In the genomic region with DNA sequence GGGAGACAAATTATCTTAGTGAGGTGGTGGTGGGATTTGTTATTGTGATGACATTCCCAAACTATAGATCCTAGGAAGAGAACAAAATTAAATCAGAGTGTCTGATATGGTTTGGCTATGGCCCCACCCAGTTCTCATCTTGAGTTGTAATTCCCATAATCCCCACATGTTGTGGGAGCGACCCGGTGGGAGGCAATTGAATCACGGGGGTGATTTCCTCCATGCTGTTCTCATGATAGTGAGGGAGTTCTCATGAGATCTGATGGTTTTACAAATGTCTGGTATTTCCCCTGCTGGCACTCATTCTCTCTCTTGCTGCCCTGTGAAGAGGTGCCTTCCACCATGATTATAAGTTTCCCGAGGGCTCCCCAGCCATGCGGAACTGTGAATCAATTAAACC, we compare ENCODE assay signal across 27 cellular contexts.
DNase-seq lines count a peak whose midpoint lies in the region; ATAC-seq and TF ChIP-seq lines count a peak whose summit lies in the region.
"Had no signal": no experiment of that assay in that cellular context is flagged by ENCODE, and none has a peak within 500 bp of the region (broad histone marks: within the 10 kb centered on the region; RNA-seq: fewer than 3 reads in every experiment).

No MANE protein-coding gene starts in this region.

- H3K27ac ChIP-seq in RWPE1: no peak overlapping the region
- H3K27ac ChIP-seq: esophagus muscularis mucosa, lower lobe of right lung had no signal

- POLR2A ChIA-PET in RWPE1 (lab: Yijun Ruan, JAX; ENCODE audit: low non-redundant PET): no interaction called here

- DNase-seq in Daoy (ENCODE audit: low read depth): peak; percentile 28
- DNase-seq in NCI-H226: peak; percentile 42
- DNase-seq in choroid plexus epithelial cell (ENCODE audit: low read depth): peak; percentile 31
- peak; percentile 13 for DNase-seq in myocyte (ENCODE audit: low read depth)
- DNase-seq in RWPE1 (ENCODE audit: low spot score): no peak
- DNase-seq: activated B cell treated with CpG ODN at 0.5 μM for 24 hours; activated CD8-positive, alpha-beta memory T cell treated with anti-CD3 and anti-CD28 coated beads, Interleukin-2, amount 10 ng/mL, durations not matched to agents 7 days and 5 days; activated naive CD4-positive, alpha-beta T cell; activated naive CD8-positive, alpha-beta T cell treated with anti-CD3 and anti-CD28 coated beads, Interleukin-2, amount 50 U/mL, for 24 hours; activated T-cell treated with anti-CD3 and anti-CD28 coated beads, Interleukin-2, amount 50 U/mL, for 72 hours; Caco-2; central memory CD4-positive, alpha-beta T cell; DMS79 treated with DMSO at 0.1 percent for 48 hours; hippocampal formation; lower lobe of right lung; mucosa of descending colon; NCI-H1092 treated with DMSO at 0.1 percent for 48 hours; NCI-H2029 treated with DMSO at 0.1 percent for 48 hours; NCI-H2227 treated with DMSO at 0.1 percent for 48 hours; NCI-H748 treated with DMSO at 0.1 percent for 48 hours; RPMI8226; stimulated activated CD4-positive, alpha-beta T cell treated with anti-CD3 and anti-CD28 coated beads, Interleukin-4, amount 100 ng/mL, for 24 hours; trophoblast cell had no signal

- ATAC-seq in GM18520 (IDR thresholded peaks at IDR 0.05; ENCODE audit: unreplicated experiment): no peak
- no peak for ATAC-seq in GM19324 (IDR thresholded peaks at IDR 0.05; ENCODE audit: low FRiP score, unreplicated experiment)
- ATAC-seq: activated CD8-positive, alpha-beta memory T cell treated with anti-CD3 and anti-CD28 coated beads, Interleukin-2, amount 10 ng/mL, durations not matched to agents 7 days and 5 days; activated naive CD8-positive, alpha-beta T cell treated with anti-CD3 and anti-CD28 coated beads, Interleukin-2, amount 50 U/mL, for 24 hours; activated T-cell treated with anti-CD3 and anti-CD28 coated beads, Interleukin-2, amount 50 U/mL, for 72 hours; GM23338; lower lobe of right lung; mucosa of descending colon had no signal

- CTCF ChIA-PET in RWPE1 (lab: Yijun Ruan, JAX): interaction anchor here (0.5 kb wide), 1 partner anchor 531 kb away, joined by 5 read pairs; no protein-coding TSS in a partner anchor

- TF ChIP-seq CTCF in choroid plexus epithelial cell (conservative IDR thresholded peaks at IDR 0.05; ENCODE audit: low read depth, low read length) (no peak), RWPE1 (conservative IDR thresholded peaks at IDR 0.05; ENCODE audit: low read depth) (no peak)

- H3K4me3 ChIP-seq in choroid plexus epithelial cell (ENCODE audit: low read depth, low read length): no peak overlapping the region
- H3K4me3 ChIP-seq: esophagus muscularis mucosa, GM23338, lower lobe of right lung, mucosa of descending colon had no signal
